1 cellular context compared by ENCODE assay signal in the genomic region with DNA sequence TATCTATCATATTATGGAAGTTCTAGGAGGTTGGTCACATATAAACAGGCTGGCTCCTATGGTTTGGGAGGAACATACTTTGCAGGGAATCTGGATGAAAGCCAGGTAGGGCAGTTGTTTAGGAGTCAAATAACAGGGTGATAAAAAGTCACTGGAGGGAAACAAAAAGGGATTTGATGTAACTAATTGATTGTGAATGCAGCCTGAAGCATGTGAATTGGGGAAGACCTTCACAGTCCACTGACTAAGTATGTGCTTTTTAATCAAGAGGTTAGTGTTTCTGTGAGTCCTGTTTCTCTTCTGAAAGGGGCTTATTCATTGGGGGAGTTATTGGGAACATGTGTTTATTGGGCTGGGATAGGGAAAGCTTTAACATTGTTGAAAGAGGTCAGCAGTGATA.
TF ChIP-seq lines count a peak whose summit lies in the region.

No MANE protein-coding gene starts in this region.

TF ChIP-seq in H1, 55 proteins besides CTCF, POLR2A, EP300 and RAD21 (continued from another document):
- TF ChIP-seq, protein P1, sequence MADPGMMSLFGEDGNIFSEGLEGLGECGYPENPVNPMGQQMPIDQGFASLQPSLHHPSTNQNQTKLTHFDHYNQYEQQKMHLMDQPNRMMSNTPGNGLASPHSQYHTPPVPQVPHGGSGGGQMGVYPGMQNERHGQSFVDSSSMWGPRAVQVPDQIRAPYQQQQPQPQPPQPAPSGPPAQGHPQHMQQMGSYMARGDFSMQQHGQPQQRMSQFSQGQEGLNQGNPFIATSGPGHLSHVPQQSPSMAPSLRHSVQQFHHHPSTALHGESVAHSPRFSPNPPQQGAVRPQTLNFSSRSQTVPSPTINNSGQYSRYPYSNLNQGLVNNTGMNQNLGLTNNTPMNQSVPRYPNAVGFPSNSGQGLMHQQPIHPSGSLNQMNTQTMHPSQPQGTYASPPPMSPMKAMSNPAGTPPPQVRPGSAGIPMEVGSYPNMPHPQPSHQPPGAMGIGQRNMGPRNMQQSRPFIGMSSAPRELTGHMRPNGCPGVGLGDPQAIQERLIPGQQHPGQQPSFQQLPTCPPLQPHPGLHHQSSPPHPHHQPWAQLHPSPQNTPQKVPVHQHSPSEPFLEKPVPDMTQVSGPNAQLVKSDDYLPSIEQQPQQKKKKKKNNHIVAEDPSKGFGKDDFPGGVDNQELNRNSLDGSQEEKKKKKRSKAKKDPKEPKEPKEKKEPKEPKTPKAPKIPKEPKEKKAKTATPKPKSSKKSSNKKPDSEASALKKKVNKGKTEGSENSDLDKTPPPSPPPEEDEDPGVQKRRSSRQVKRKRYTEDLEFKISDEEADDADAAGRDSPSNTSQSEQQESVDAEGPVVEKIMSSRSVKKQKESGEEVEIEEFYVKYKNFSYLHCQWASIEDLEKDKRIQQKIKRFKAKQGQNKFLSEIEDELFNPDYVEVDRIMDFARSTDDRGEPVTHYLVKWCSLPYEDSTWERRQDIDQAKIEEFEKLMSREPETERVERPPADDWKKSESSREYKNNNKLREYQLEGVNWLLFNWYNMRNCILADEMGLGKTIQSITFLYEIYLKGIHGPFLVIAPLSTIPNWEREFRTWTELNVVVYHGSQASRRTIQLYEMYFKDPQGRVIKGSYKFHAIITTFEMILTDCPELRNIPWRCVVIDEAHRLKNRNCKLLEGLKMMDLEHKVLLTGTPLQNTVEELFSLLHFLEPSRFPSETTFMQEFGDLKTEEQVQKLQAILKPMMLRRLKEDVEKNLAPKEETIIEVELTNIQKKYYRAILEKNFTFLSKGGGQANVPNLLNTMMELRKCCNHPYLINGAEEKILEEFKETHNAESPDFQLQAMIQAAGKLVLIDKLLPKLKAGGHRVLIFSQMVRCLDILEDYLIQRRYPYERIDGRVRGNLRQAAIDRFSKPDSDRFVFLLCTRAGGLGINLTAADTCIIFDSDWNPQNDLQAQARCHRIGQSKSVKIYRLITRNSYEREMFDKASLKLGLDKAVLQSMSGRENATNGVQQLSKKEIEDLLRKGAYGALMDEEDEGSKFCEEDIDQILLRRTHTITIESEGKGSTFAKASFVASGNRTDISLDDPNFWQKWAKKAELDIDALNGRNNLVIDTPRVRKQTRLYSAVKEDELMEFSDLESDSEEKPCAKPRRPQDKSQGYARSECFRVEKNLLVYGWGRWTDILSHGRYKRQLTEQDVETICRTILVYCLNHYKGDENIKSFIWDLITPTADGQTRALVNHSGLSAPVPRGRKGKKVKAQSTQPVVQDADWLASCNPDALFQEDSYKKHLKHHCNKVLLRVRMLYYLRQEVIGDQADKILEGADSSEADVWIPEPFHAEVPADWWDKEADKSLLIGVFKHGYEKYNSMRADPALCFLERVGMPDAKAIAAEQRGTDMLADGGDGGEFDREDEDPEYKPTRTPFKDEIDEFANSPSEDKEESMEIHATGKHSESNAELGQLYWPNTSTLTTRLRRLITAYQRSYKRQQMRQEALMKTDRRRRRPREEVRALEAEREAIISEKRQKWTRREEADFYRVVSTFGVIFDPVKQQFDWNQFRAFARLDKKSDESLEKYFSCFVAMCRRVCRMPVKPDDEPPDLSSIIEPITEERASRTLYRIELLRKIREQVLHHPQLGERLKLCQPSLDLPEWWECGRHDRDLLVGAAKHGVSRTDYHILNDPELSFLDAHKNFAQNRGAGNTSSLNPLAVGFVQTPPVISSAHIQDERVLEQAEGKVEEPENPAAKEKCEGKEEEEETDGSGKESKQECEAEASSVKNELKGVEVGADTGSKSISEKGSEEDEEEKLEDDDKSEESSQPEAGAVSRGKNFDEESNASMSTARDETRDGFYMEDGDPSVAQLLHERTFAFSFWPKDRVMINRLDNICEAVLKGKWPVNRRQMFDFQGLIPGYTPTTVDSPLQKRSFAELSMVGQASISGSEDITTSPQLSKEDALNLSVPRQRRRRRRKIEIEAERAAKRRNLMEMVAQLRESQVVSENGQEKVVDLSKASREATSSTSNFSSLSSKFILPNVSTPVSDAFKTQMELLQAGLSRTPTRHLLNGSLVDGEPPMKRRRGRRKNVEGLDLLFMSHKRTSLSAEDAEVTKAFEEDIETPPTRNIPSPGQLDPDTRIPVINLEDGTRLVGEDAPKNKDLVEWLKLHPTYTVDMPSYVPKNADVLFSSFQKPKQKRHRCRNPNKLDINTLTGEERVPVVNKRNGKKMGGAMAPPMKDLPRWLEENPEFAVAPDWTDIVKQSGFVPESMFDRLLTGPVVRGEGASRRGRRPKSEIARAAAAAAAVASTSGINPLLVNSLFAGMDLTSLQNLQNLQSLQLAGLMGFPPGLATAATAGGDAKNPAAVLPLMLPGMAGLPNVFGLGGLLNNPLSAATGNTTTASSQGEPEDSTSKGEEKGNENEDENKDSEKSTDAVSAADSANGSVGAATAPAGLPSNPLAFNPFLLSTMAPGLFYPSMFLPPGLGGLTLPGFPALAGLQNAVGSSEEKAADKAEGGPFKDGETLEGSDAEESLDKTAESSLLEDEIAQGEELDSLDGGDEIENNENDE (IDR thresholded peaks at IDR 0.05; ENCODE audit: insufficient replicate concordance, low read length): no peak
- TF ChIP-seq CTBP2 (IDR thresholded peaks at IDR 0.05; ENCODE audit: borderline replicate concordance, insufficient read depth, insufficient read length, low read length) (no peak), YY1 (IDR thresholded peaks at IDR 0.05; ENCODE audit: low read depth, low read length) (no peak)
TF ChIP-seq in H1: peak in this region for 0.
